ENCODE assay signal across 9 cellular contexts in genomic region chr1:1981142-1981500, GRCh38. TPM values are rescaled to one million over a fixed set of nuclear protein-coding genes. Genes with fewer than 3 reads are reported as not detected.
"Had no signal": no experiment of that assay in that cellular context is flagged by ENCODE, and none has a peak within 500 bp of the region (broad histone marks: within the 10 kb centered on the region; RNA-seq: fewer than 3 reads in every experiment).

No MANE protein-coding gene starts in this region.

- ATAC-seq: GM23338, HepG2 had no signal

- H2AFZ ChIP-seq: GM23338 had no signal

- H3K27ac ChIP-seq: HL-60, KMS-11 had no signal

- FAIRE-seq: HepG2 had no signal

- H3K4me2 ChIP-seq: GM23338, KMS-11 had no signal

- H3K4me3 ChIP-seq: GM23338 had no signal

- H3K9ac ChIP-seq: KMS-11 had no signal

- DNase-seq: HCEC 1CT, KBM-7 had no signal

RNA-seq across cellular contexts. Expression of gene CFAP74, which starts 22.5 kb away (rescaled TPM):
- total RNA-seq: GM23338, H4, HT1080 had no signal
- polyA plus RNA-seq: IgD-negative memory B cell had no signal

RNA-seq across cellular contexts. Expression of gene GABRD, which starts 38.0 kb away (rescaled TPM):
- total RNA-seq: HepG2, HT1080 had no signal
- polyA plus RNA-seq: HepG2, IgD-negative memory B cell had no signal
